Comparison of ENCODE assay signal across 8 cellular contexts in the genomic region with DNA sequence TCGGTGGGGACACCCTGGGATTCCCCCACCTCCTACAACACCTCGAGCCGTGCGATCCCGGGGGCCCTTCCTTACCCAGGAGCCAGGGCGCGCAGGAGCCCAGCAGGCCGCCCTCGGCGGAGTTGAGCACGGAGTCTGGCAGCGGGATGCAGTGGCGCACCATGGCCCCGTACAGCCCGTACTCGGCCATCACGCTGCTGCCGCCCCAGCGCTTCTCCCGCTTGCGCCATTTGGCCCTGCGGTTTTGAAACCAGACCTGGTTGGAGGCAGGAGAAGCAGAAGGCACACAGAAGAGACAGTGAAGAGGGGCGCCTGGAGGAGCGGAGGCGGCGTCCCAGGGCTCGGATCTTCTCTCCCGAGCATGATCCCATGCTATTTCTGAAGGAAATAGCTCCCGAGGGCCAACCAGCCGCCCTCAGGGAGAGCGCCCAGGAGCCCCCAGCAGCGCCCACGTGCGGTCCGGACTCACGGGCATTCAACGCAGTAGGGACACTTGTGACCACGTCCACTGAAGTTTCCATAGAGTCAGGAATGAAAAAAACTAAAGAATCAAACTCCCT. TPM values are rescaled to one million over a fixed set of nuclear protein-coding genes. Genes with fewer than 3 reads are reported as not detected.
A peak's percentile ranks its signal among the peaks of the same experiment; 100 is the strongest.
DNase-seq lines count a peak whose midpoint lies in the region; ATAC-seq and TF ChIP-seq lines count a peak whose summit lies in the region.
"Had no signal": no experiment of that assay in that cellular context is flagged by ENCODE, and none has a peak within 500 bp of the region (broad histone marks: within the 10 kb centered on the region; RNA-seq: fewer than 3 reads in every experiment).

No MANE protein-coding gene starts in this region.

- H3K4ac ChIP-seq in H9 (ENCODE audit: low read depth, low read length): no peak overlapping the region

- H4K5ac ChIP-seq in H9 (ENCODE audit: insufficient read length, low read depth, low read length): no peak overlapping the region

- H3K27ac ChIP-seq in H9 (ENCODE audit: insufficient read length, low read depth, low read length) (no peak overlapping the region), left ventricle myocardium inferior (replicated peaks) (no peak overlapping the region)

- no peaks in the 10 kb centered on the region for H3K36me3 ChIP-seq in left ventricle myocardium inferior
- H3K36me3 ChIP-seq in MG63: no peaks in the 10 kb centered on the region

- DNase-seq in H9: peak; percentile 64
- DNase-seq in WTC11 (ENCODE audit: low spot score): peak; percentile 48
- DNase-seq in left ventricle myocardium inferior: no peak
- no peak for DNase-seq in stimulated activated naive CD8-positive, alpha-beta T cell treated with anti-CD3 and anti-CD28 coated beads, Interleukin-15, Interleukin-2, amounts not matched to agents 100 U/mL and 50 U/mL, for 24 hours
- DNase-seq in MG63: no peak
- no peak for DNase-seq in activated effector memory CD4-positive, alpha-beta T cell treated with anti-CD3 and anti-CD28 coated beads, Interleukin-2, amount 50 U/mL, for 16 hours

- H3K27me3 Mint-ChIP-seq in H9 (ENCODE audit: low read depth): peaks cover 92% of the 10 kb centered on the region
- peaks cover 58% of the 10 kb centered on the region for H3K27me3 Mint-ChIP-seq in WTC11 (ENCODE audit: low read depth)

- POLR2A ChIA-PET in WTC11 (lab: Charles Lee): no interaction called here

- no peaks in the 10 kb centered on the region for H3K79me1 ChIP-seq in H9 (ENCODE audit: insufficient read depth, low read depth, low read length, poor library complexity, severe bottlenecking)

- H4K91ac ChIP-seq in H9 (ENCODE audit: insufficient read length, low read depth, low read length): no peak overlapping the region

- no peak overlapping the region for H3K14ac ChIP-seq in H9 (ENCODE audit: insufficient read depth, low read length)

- no peak overlapping the region for H4K8ac ChIP-seq in H9 (replicated peaks; ENCODE audit: insufficient read length, low read depth, low read length)

- intact Hi-C loops in left ventricle myocardium inferior (cut with micrococcal nuclease): loop anchor here (10.0 kb wide), 1 partner anchor 317 kb away; a partner anchor contains a TSS

- H3K9me3 Mint-ChIP-seq in H9: peaks cover 2 to 5% of the 10 kb centered on the region in 2 experiments; a peak in 1 of 5 replicates
- peaks cover 6% of the 10 kb centered on the region; the same call in 1 of the 2 replicates for H3K9me3 Mint-ChIP-seq in WTC11

- no peak overlapping the region for H3K18ac ChIP-seq in H9 (ENCODE audit: insufficient read length, low read depth, low read length)

- no peaks in the 10 kb centered on the region for H3K9me3 ChIP-seq in H9 (ENCODE audit: control insufficient read depth, low read depth, low read length)
- no peaks in the 10 kb centered on the region for H3K9me3 ChIP-seq in left ventricle myocardium inferior (replicated peaks)
- no peaks in the 10 kb centered on the region for H3K9me3 ChIP-seq in MG63

- no peak overlapping the region for H2BK20ac ChIP-seq in H9 (ENCODE audit: low read depth, low read length, poor library complexity, severe bottlenecking)

- H2BK15ac ChIP-seq in H9 (ENCODE audit: low read depth, low read length): no peak overlapping the region

- H3K4me3 Mint-ChIP-seq in H9 (peak overlapping the region; percentile 35 to 72), WTC11 (peak overlapping the region; percentile 64)

- no CpG with 5 or more reads among the region's 38 CpGs for WGBS in H9 (ENCODE audit: extremely low coverage, insufficient read length, low lambda C conversion rate)

- H3K27me3 ChIP-seq in H9 (ENCODE audit: insufficient read depth, low read length) (peaks cover 35% of the 10 kb centered on the region; the same call in 1 of the 2 replicates), left ventricle myocardium inferior (ENCODE audit: low read depth) (peaks cover 89% of the 10 kb centered on the region), MG63 (peaks cover 23% of the 10 kb centered on the region)

- no peak overlapping the region for H2AFZ ChIP-seq in H9 (ENCODE audit: low read length)

- no peak overlapping the region for H2BK120ac ChIP-seq in H9 (ENCODE audit: low read depth, low read length, poor library complexity, severe bottlenecking)

- H3K27ac Mint-ChIP-seq in H9: no peak overlapping the region
- H3K27ac Mint-ChIP-seq in WTC11: no peak overlapping the region

- H3K36me3 Mint-ChIP-seq in H9 (ENCODE audit: insufficient read depth in 1 of 3, low read depth in 3 of 3) (no peaks in the 10 kb centered on the region), WTC11 (no peaks in the 10 kb centered on the region)

- no peaks in the 10 kb centered on the region for H3K4me1 ChIP-seq in H9 (ENCODE audit: insufficient read depth, low read length)
- peaks cover 29% of the 10 kb centered on the region for H3K4me1 ChIP-seq in left ventricle myocardium inferior

- no peak overlapping the region for H2AK5ac ChIP-seq in H9 (ENCODE audit: insufficient read length, low read length)

- no peaks in the 10 kb centered on the region for H4K20me1 ChIP-seq in H9 (ENCODE audit: control insufficient read depth, insufficient read depth, insufficient read length)

- TF ChIP-seq CTCF in H9 (conservative IDR thresholded peaks at IDR 0.05) (no peak), WTC11 (IDR thresholded peaks at IDR 0.05) (no peak), left ventricle myocardium inferior (IDR thresholded peaks at IDR 0.05; ENCODE audit: borderline replicate concordance) (no peak)

- no peak overlapping the region for H3K56ac ChIP-seq in H9 (ENCODE audit: insufficient read length, low read depth, low read length)

- peaks cover 5% of the 10 kb centered on the region for H3K23me2 ChIP-seq in H9 (ENCODE audit: insufficient read length, low read depth, low read length, poor library complexity, severe bottlenecking)

- H3K4me3 ChIP-seq in left ventricle myocardium inferior (peak overlapping the region; percentile 56), MG63 (no peak overlapping the region)

- no peak overlapping the region for H3T11ph ChIP-seq in H9 (ENCODE audit: low read length)

- H3K4me1 Mint-ChIP-seq in H9 (peaks cover 8 to 12% of the 10 kb centered on the region in 2 experiments), WTC11 (peaks cover 14% of the 10 kb centered on the region)

- H3K79me2 ChIP-seq in H9 (ENCODE audit: insufficient read depth, low read length): no peaks in the 10 kb centered on the region

- H2BK5ac ChIP-seq in H9 (ENCODE audit: insufficient read length, low read length): no peak overlapping the region

- peak overlapping the region; percentile 19 for H3K4me2 ChIP-seq in H9 (ENCODE audit: insufficient read depth, insufficient read length, low read length)

- CTCF ChIA-PET in WTC11 (lab: Charles Lee): interaction anchor here (0.9 to 2.1 kb wide), 9 partner anchors 13 to 170 kb away, joined by 3 to 11 read pairs (median 4); a partner anchor contains a TSS

- ATAC-seq in WTC11: peak; percentile 38
- ATAC-seq in stimulated activated naive CD8-positive, alpha-beta T cell treated with anti-CD3 and anti-CD28 coated beads, Interleukin-15, Interleukin-2, amounts not matched to agents 100 U/mL and 50 U/mL, for 24 hours: peak; percentile 38
- no peak for ATAC-seq in HG03565 (IDR thresholded peaks at IDR 0.05; ENCODE audit: unreplicated experiment)

- H2BK12ac ChIP-seq in H9 (ENCODE audit: insufficient read length, low read depth, low read length): no peak overlapping the region

- H3K23ac ChIP-seq in H9 (ENCODE audit: insufficient read length, low read depth, low read length): no peak overlapping the region

- no peak overlapping the region for H3K9ac ChIP-seq in H9 (ENCODE audit: extremely low read depth, insufficient read length, low read length)

TF ChIP-seq in WTC11, 78 proteins besides CTCF, POLR2A, EP300 and RAD21:
- TF ChIP-seq NFYB (CRISPR knock-in tag; conservative IDR thresholded peaks at IDR 0.05; ENCODE audit: low read depth) (no peak), GABPB1 (CRISPR knock-in tag; IDR thresholded peaks at IDR 0.05) (peak; percentile 43; the same call in 1 of the 2 replicates)

RNA-seq across cellular contexts. Expression of a gene that starts 4.3 kb away (rescaled TPM):
- total RNA-seq in H9 (2021): not detected in 2 replicates
- 0.23 TPM in 1 of 3 replicates, not detected in the others for total RNA-seq in WTC11 (2021)
- total RNA-seq in left ventricle myocardium inferior: 0.33 TPM
- total RNA-seq in MG63 (2014; rRNA removed; shearing (Covaris generic); ENCODE audit: low replicate concordance): not detected in 2 replicates
- total RNA-seq: urinary bladder had no signal

RNA-seq across cellular contexts. Expression of a gene that starts 19.8 kb away (rescaled TPM):
- 0.61 TPM in 2 replicates for total RNA-seq in H9 (2021)
- total RNA-seq in WTC11 (2021): 1.5 to 2.7 TPM (median 2.4 TPM) in 3 replicates
- 159 TPM for total RNA-seq in left ventricle myocardium inferior
- 0.10 TPM in 1 of 2 replicates, not detected in the other for total RNA-seq in MG63 (2014; rRNA removed; shearing (Covaris generic); ENCODE audit: low replicate concordance)

Comparison
In these comparisons a context has a peak if more than half of its experiments do, and no peak if none do; other contexts are left out.
1. DNase-seq: peak in H9 (single experiment) and WTC11 (single experiment); none in left ventricle myocardium inferior (single experiment), stimulated activated naive CD8-positive, alpha-beta T cell treated with anti-CD3 and anti-CD28 coated beads, Interleukin-15, Interleukin-2, amounts not matched to agents 100 U/mL and 50 U/mL, for 24 hours (single experiment), MG63 (single experiment) and activated effector memory CD4-positive, alpha-beta T cell treated with anti-CD3 and anti-CD28 coated beads, Interleukin-2, amount 50 U/mL, for 16 hours (single experiment).
2. RNA of a gene that starts 19.8 kb away (total RNA-seq): 159 TPM in left ventricle myocardium inferior (single experiment); 1.5 to 2.7 TPM in WTC11, 0.61 TPM in H9 and 0.10 TPM in MG63; every median in the first group is over 10 times any median in the second.